Comparison of ENCODE assay signal across 21 cellular contexts in genomic region chr6:108791700-108792099, GRCh38.
"Had no signal": no experiment of that assay in that cellular context is flagged by ENCODE, and none has a peak within 500 bp of the region (broad histone marks: within the 10 kb centered on the region; RNA-seq: fewer than 3 reads in every experiment).

No MANE protein-coding gene starts in this region.

- DNase-seq: naive thymus-derived CD4-positive, alpha-beta T cell; natural killer cell; occipital lobe; ovary; posterior cingulate gyrus; psoas muscle; right cardiac atrium; right lobe of liver; sigmoid colon; spleen; stimulated activated CD4-positive, alpha-beta T cell treated with anti-CD3 and anti-CD28 coated beads, Interleukin-12 subunit alpha, Interleukin-12 subunit beta, amount 100 ng/mL, for 4 hours; stimulated activated CD4-positive, alpha-beta T cell treated with anti-CD3 and anti-CD28 coated beads, Interleukin-2, amount 100 ng/mL, for 24 hours; stimulated activated CD4-positive, alpha-beta T cell treated with anti-CD3 and anti-CD28 coated beads, Interleukin-2, amount 100 ng/mL, for 48 hours; stimulated activated CD4-positive, alpha-beta T cell treated with anti-CD3 and anti-CD28 coated beads, Interleukin-4, amount 100 ng/mL, for 4 hours; stimulated activated CD8-positive, alpha-beta memory T cell treated with anti-CD3 and anti-CD28 coated beads, Interleukin-4, amount 100 ng/mL, for 48 hours; stimulated activated naive CD4-positive, alpha-beta T cell treated with Interleukin-2 at 50 U/mL for 16 hours; stomach; thyroid gland; trophoblast cell; upper lobe of left lung had no signal

- FAIRE-seq: urothelium cell line had no signal
